In the genomic region with DNA sequence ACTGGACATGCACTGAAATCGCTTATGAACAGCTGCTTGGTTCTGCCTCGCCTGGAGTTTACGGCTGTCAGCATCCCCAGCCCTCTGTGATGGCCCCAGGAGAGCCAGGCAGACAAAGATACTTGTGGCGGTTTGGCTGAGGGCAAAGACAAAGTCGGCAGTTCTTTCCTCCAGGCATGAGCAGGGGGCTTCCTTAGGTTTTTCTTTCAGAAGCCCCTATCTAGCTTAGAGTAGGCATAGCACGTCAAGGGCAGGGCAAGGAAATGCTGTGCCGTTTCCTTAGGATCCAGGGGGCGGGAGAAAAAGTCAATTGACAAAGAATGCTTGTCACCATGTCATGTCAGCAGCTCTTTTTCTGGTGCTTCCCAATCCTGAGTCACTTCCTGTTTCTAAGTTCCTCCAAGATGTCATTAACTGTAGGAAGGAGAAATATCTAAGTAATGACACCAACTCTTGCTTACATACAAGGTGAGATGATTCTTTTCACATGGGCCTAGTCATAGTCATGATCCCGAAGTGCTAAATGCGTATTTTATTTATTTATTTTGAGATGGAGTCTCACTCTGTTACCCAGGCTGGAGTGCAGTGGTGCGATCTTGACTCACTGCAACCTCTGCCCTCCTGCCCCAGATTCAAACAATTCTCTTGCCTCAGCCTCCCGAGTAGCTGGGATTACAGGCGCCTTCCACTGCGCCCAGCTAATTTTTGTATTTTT, we compare ENCODE assay signal across 9 cellular contexts. TPM values are rescaled to one million over a fixed set of nuclear protein-coding genes. Genes with fewer than 3 reads are reported as not detected.
DNase-seq lines count a peak whose midpoint lies in the region; ATAC-seq and TF ChIP-seq lines count a peak whose summit lies in the region.
"Had no signal": no experiment of that assay in that cellular context is flagged by ENCODE, and none has a peak within 500 bp of the region (broad histone marks: within the 10 kb centered on the region; RNA-seq: fewer than 3 reads in every experiment).

No MANE protein-coding gene starts in this region.

- H3K27me3 ChIP-seq in HUES6 (ENCODE audit: control insufficient read depth, insufficient read depth, low read length), result no peaks in the 10 kb centered on the region
- H3K27me3 ChIP-seq in thoracic aorta (replicated peaks; ENCODE audit: insufficient read depth), result no peaks in the 10 kb centered on the region

- no peak for TF ChIP-seq CTCF in thoracic aorta (IDR thresholded peaks at IDR 0.05)

- no peak overlapping the region for H3K4me3 ChIP-seq in HUES6 (ENCODE audit: low read depth, low read length)
- peak overlapping the region; percentile 41 for H3K4me3 ChIP-seq in thoracic aorta

- peak overlapping the region; percentile 37 for H3K9ac ChIP-seq in HUES6 (ENCODE audit: low read length)

- no peak overlapping the region for H3K27ac ChIP-seq in HUES6 (ENCODE audit: low read depth, low read length)
- H3K27ac ChIP-seq in thoracic aorta, result peak overlapping the region; percentile 81 to 88

- H3K9me3 ChIP-seq in HUES6 (ENCODE audit: control insufficient read depth, insufficient read depth, low read depth, low read length) (no peaks in the 10 kb centered on the region), thoracic aorta (no peaks in the 10 kb centered on the region)

- H3K27me3 Mint-ChIP-seq in activated T-helper 2 cell treated with anti-CD3 and anti-CD28 coated beads, Interferon-gamma antibody, Interleukin-2, Interleukin-4, amounts not matched to agents 10 μg/mL and 5 μg/mL and 100 μg/mL, durations not matched to agents 14 hours and 24 hours and 36 hours (ENCODE audit: low read depth), result no peaks in the 10 kb centered on the region

- no peaks in the 10 kb centered on the region for H3K9me3 Mint-ChIP-seq in activated T-helper 2 cell treated with anti-CD3 and anti-CD28 coated beads, Interferon-gamma antibody, Interleukin-2, Interleukin-4, amounts not matched to agents 10 μg/mL and 5 μg/mL and 100 μg/mL, durations not matched to agents 14 hours and 24 hours and 36 hours

- H3K4me1 ChIP-seq in HUES6 (ENCODE audit: control insufficient read depth, insufficient read depth, low read length) (peaks cover 16% of the 10 kb centered on the region), thoracic aorta (ENCODE audit: control insufficient read depth in 1 of 2, low read depth in 2 of 2) (peaks cover 11 to 55% of the 10 kb centered on the region in 2 donors)

- peaks cover 14% of the 10 kb centered on the region for H3K4me1 Mint-ChIP-seq in activated T-helper 2 cell treated with anti-CD3 and anti-CD28 coated beads, Interferon-gamma antibody, Interleukin-2, Interleukin-4, amounts not matched to agents 10 μg/mL and 5 μg/mL and 100 μg/mL, durations not matched to agents 14 hours and 24 hours and 36 hours (ENCODE audit: low read depth)

- H3K36me3 ChIP-seq in HUES6 (ENCODE audit: control insufficient read depth, insufficient read depth, low read length) (peaks cover 19% of the 10 kb centered on the region), thoracic aorta (no peaks in the 10 kb centered on the region)

- no peak overlapping the region for H3K4me3 Mint-ChIP-seq in activated T-helper 2 cell treated with anti-CD3 and anti-CD28 coated beads, Interferon-gamma antibody, Interleukin-2, Interleukin-4, amounts not matched to agents 10 μg/mL and 5 μg/mL and 100 μg/mL, durations not matched to agents 14 hours and 24 hours and 36 hours (ENCODE audit: low read depth)

- intact Hi-C loops in activated T-helper 2 cell treated with anti-CD3 and anti-CD28 coated beads, Interferon-gamma antibody, Interleukin-2, Interleukin-4, amounts not matched to agents 10 μg/mL and 5 μg/mL and 100 μg/mL, durations not matched to agents 14 hours and 24 hours and 36 hours (cut with micrococcal nuclease), result no loop called here

- H3K27ac Mint-ChIP-seq in activated T-helper 2 cell treated with anti-CD3 and anti-CD28 coated beads, Interferon-gamma antibody, Interleukin-2, Interleukin-4, amounts not matched to agents 10 μg/mL and 5 μg/mL and 100 μg/mL, durations not matched to agents 14 hours and 24 hours and 36 hours, result peak overlapping the region; percentile 9

- no peak for DNase-seq in activated T-helper 2 cell treated with anti-CD3 and anti-CD28 coated beads, Interferon-gamma antibody, Interleukin-2, Interleukin-4, amounts not matched to agents 10 μg/mL and 5 μg/mL and 100 μg/mL, durations not matched to agents 14 hours and 24 hours and 36 hours (ENCODE audit: low spot score)
- peak; percentile 85 for DNase-seq in iris pigment epithelial cell (ENCODE audit: low read depth)
- DNase-seq in thoracic aorta (ENCODE audit: low spot score), result no peak
- DNase-seq in NCI-H345 treated with DMSO at 0.1 percent for 48 hours (lab: John Stamatoyannopoulos, UW; ENCODE audit: unreplicated experiment), result no peak
- DNase-seq in middle frontal gyrus (ENCODE audit: extremely low spot score, low spot score), result no peak

- H3K36me3 Mint-ChIP-seq in activated T-helper 2 cell treated with anti-CD3 and anti-CD28 coated beads, Interferon-gamma antibody, Interleukin-2, Interleukin-4, amounts not matched to agents 10 μg/mL and 5 μg/mL and 100 μg/mL, durations not matched to agents 14 hours and 24 hours and 36 hours (ENCODE audit: low read depth), result no peaks in the 10 kb centered on the region

- ATAC-seq in thoracic aorta (ENCODE audit: insufficient number of reproducible peaks, low FRiP score, low read depth) (peak; percentile 57), HG03342 (IDR thresholded peaks at IDR 0.05; ENCODE audit: unreplicated experiment) (no peak), GM21786 (IDR thresholded peaks at IDR 0.05; ENCODE audit: unreplicated experiment) (no peak)

RNA-seq across cellular contexts. Expression of a gene that starts 35.2 kb away (rescaled TPM):
- 8.2 and 9.4 TPM in 2 replicates for total RNA-seq in activated T-helper 2 cell treated with anti-CD3 and anti-CD28 coated beads, Interferon-gamma antibody, Interleukin-2, Interleukin-4, amounts not matched to agents 10 μg/mL and 5 μg/mL and 100 μg/mL, durations not matched to agents 14 hours and 24 hours and 36 hours
- total RNA-seq in thoracic aorta, result 10 to 100 TPM; 15.4 to 29.0 TPM

RNA-seq across cellular contexts. Expression of a gene that starts 36.1 kb away (rescaled TPM):
- 0.09 and 0.14 TPM in 2 replicates for total RNA-seq in activated T-helper 2 cell treated with anti-CD3 and anti-CD28 coated beads, Interferon-gamma antibody, Interleukin-2, Interleukin-4, amounts not matched to agents 10 μg/mL and 5 μg/mL and 100 μg/mL, durations not matched to agents 14 hours and 24 hours and 36 hours
- 1 to 10 TPM in 1 of 2 donors, under 1 TPM in 1; 0.41 to 5.7 TPM for total RNA-seq in thoracic aorta

RNA-seq across cellular contexts. Expression of a gene that starts 52.8 kb away (rescaled TPM):
- not detected in 2 replicates for total RNA-seq in activated T-helper 2 cell treated with anti-CD3 and anti-CD28 coated beads, Interferon-gamma antibody, Interleukin-2, Interleukin-4, amounts not matched to agents 10 μg/mL and 5 μg/mL and 100 μg/mL, durations not matched to agents 14 hours and 24 hours and 36 hours
- 1 to 10 TPM in 1 of 2 donors, not detected in 1; 1.6 TPM for total RNA-seq in thoracic aorta
- total RNA-seq: lung microvascular endothelial cell had no signal
